8 cellular contexts compared by ENCODE assay signal in the genomic region with DNA sequence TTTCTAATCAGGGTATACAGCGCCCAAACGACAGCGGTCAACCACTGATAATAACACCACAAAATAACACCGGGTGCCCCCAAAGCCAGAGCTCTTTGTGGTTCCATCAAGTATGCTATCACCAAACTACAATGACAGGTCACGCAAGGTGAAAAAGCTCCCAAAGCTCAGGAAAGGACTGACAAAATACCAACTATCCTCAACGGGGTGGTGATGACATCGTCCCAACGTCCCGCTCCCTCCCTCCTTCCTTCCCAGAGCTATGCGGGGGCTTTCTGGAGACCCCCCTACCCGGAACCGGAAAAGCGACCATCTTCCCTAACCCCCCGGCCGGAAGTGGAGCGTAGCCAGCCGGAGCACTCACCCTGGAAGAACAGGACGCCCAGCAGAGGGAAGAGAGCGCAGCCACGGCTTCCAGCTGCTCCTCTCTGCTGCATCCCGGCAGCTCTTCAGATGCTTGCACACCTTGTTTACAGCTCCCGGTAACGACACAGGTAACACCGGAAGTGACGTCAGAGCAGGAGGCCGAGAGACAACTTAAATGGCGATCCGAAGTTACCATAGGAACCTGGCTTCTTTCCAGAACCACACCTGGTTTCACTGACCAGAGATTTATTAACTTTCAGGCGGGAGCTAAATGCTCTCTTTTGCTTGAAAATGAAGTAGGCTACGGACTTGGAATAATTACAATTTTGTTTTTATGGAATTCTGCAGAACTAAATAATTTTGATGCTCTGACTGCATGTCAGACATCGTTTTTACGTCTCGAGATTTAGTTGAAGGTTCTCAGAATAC. TPM values are rescaled to one million over a fixed set of nuclear protein-coding genes. Genes with fewer than 3 reads are reported as not detected.
DNase-seq lines count a peak whose midpoint lies in the region; ATAC-seq, FAIRE-seq and TF ChIP-seq lines count a peak whose summit lies in the region.

A gene with protein sequence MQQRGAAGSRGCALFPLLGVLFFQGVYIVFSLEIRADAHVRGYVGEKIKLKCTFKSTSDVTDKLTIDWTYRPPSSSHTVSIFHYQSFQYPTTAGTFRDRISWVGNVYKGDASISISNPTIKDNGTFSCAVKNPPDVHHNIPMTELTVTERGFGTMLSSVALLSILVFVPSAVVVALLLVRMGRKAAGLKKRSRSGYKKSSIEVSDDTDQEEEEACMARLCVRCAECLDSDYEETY (minus strand): TSS at position 508 of the 795 bp plus-strand sequence. CDS start 71 bp downstream, at position 437.

- H3K36me3 Mint-ChIP-seq in activated CD4-positive, alpha-beta T cell treated with anti-CD3 and anti-CD28 coated beads for 36 hours (ENCODE audit: low read depth) = peaks cover 39% of the 10 kb centered on the region
- H3K36me3 Mint-ChIP-seq in chondrocyte (ENCODE audit: low read depth) = peaks cover 5% of the 10 kb centered on the region

- H3K27me3 Mint-ChIP-seq in activated CD4-positive, alpha-beta T cell treated with anti-CD3 and anti-CD28 coated beads for 36 hours = no peaks in the 10 kb centered on the region
- peaks cover 41% of the 10 kb centered on the region for H3K27me3 Mint-ChIP-seq in chondrocyte (ENCODE audit: low read depth)

- H3K27ac ChIP-seq in keratinocyte (ENCODE audit: control insufficient read depth, insufficient read depth, low read length) = peak within 1 kb of the TSS; percentile 99

- H3K4me3 ChIP-seq in keratinocyte (ENCODE audit: control insufficient read depth in 2 of 3, extremely low read depth in 1 of 3, insufficient read depth in 2 of 3, low read depth in 1 of 3, low read length in 3 of 3) = peak within 1 kb of the TSS; percentile 71 to 97 (median 97)

- peak within 1 kb of the TSS; percentile 94 for H2AFZ ChIP-seq in keratinocyte (ENCODE audit: control insufficient read depth, low read length)

- peaks cover 2 to 12% of the 10 kb centered on the region in 2 experiments for H3K36me3 ChIP-seq in keratinocyte (ENCODE audit: control insufficient read depth in 2 of 2, extremely low read depth in 1 of 2, insufficient read depth in 2 of 2, low read length in 2 of 2)

- H3K27me3 ChIP-seq in keratinocyte (ENCODE audit: control insufficient read depth, extremely low read depth, insufficient read depth, low read length) = no peaks in the 10 kb centered on the region

- no peaks in the 10 kb centered on the region for H3K9me3 ChIP-seq in keratinocyte (ENCODE audit: control insufficient read depth, low read depth, low read length)

- peak; percentile 98 for FAIRE-seq in keratinocyte (lab: Jason Lieb, UNC)

- H3K4me1 Mint-ChIP-seq in activated CD4-positive, alpha-beta T cell treated with anti-CD3 and anti-CD28 coated beads for 36 hours = peaks cover 36% of the 10 kb centered on the region
- peaks cover 11% of the 10 kb centered on the region for H3K4me1 Mint-ChIP-seq in chondrocyte (ENCODE audit: low read depth)

- peak within 1 kb of the TSS; percentile 82 for H3K4me3 Mint-ChIP-seq in activated CD4-positive, alpha-beta T cell treated with anti-CD3 and anti-CD28 coated beads for 36 hours
- peak within 1 kb of the TSS; percentile 92 for H3K4me3 Mint-ChIP-seq in chondrocyte (ENCODE audit: unreplicated experiment)

- H3K27ac Mint-ChIP-seq in activated CD4-positive, alpha-beta T cell treated with anti-CD3 and anti-CD28 coated beads for 36 hours = peak within 1 kb of the TSS; percentile 96
- peak within 1 kb of the TSS; percentile 79 for H3K27ac Mint-ChIP-seq in chondrocyte (ENCODE audit: unreplicated experiment)

- TF ChIP-seq CTCF in chondrocyte (IDR thresholded peaks at IDR 0.05) = no peak
- peak in 1 of 3 experiments; percentile 8 for TF ChIP-seq CTCF in keratinocyte (optimal IDR thresholded peaks at IDR 0.05 in 1 of 3, IDR thresholded peaks at IDR 0.05 in 1 of 3, conservative IDR thresholded peaks at IDR 0.05 in 1 of 3; ENCODE audit: extremely low read depth in 1 of 3, insufficient read depth in 2 of 3, low read length in 3 of 3)

- H3K4me2 ChIP-seq in keratinocyte (ENCODE audit: control insufficient read depth, extremely low read depth, insufficient read depth, low read depth, low read length) = peak within 1 kb of the TSS; percentile 84

- peaks cover 11% of the 10 kb centered on the region for H3K4me1 ChIP-seq in keratinocyte (ENCODE audit: control insufficient read depth, extremely low read depth, insufficient read depth, low read length)

- POLR2A ChIA-PET in activated CD4-positive, alpha-beta T cell treated with anti-CD3 and anti-CD28 coated beads for 36 hours (lab: Charles Lee) = interaction anchor here (0.5 to 2.1 kb wide), 5 partner anchors 10 to 592 kb away, joined by 3 to 10 read pairs (median 7); a partner anchor contains a TSS

- no peaks in the 10 kb centered on the region for H3K9me1 ChIP-seq in keratinocyte (ENCODE audit: control insufficient read depth, extremely low read depth, insufficient read depth, low read length)

- intact Hi-C loops in activated CD4-positive, alpha-beta T cell treated with anti-CD3 and anti-CD28 coated beads for 36 hours (cut with DNase I, micrococcal nuclease) = loop anchor here (1.0 to 2.0 kb wide), 3 partner anchors 28 to 149 kb away; a partner anchor contains a TSS

- peaks cover 9% of the 10 kb centered on the region for H3K79me2 ChIP-seq in keratinocyte (ENCODE audit: control insufficient read depth, insufficient read depth, low read length)

- peak within 1 kb of the TSS; percentile 98 for H3K9ac ChIP-seq in keratinocyte (ENCODE audit: control insufficient read depth, extremely low read depth, insufficient read depth, low read length)

- dilution Hi-C loops in keratinocyte (cut with MboI; ENCODE audit: extremely low pct_ligation_motif_present, low sequenced_read_pairs) = no loop called here

- TF ChIP-seq POLR2A in GM18526 (IDR thresholded peaks at IDR 0.05; ENCODE audit: extremely low read depth, insufficient read length) = peak; percentile 43

- peak; percentile 57 for ATAC-seq in HG03196 (IDR thresholded peaks at IDR 0.05; ENCODE audit: unreplicated experiment)
- peak; percentile 65 for ATAC-seq in activated CD4-positive, alpha-beta T cell treated with anti-CD3 and anti-CD28 coated beads for 36 hours

- CTCF ChIA-PET in activated CD4-positive, alpha-beta T cell treated with anti-CD3 and anti-CD28 coated beads for 36 hours (lab: Charles Lee) = interaction anchor here (0.7 to 2.1 kb wide), 13 partner anchors 9 to 98 kb away, joined by 3 to 13 read pairs (median 4); a partner anchor contains a TSS

- DNase-seq in NCI-H446 treated with DMSO at 0.1 percent for 48 hours (lab: John Stamatoyannopoulos, UW) (peak; percentile 76), chondrocyte (ENCODE audit: low spot score) (no peak), keratinocyte (ENCODE audit: low read depth, low spot score) (peak; percentile 98), COLO829 (ENCODE audit: low spot score) (no peak)
- peak; percentile 90 for DNase-seq in activated CD4-positive, alpha-beta T cell treated with anti-CD3 and anti-CD28 coated beads for 36 hours
- peak; percentile 62 for DNase-seq in stimulated activated CD4-positive, alpha-beta T cell treated with anti-CD3 and anti-CD28 coated beads, Interleukin-12 subunit alpha, Interleukin-12 subunit beta, amount 100 ng/mL, for 4 hours

- peaks cover 3% of the 10 kb centered on the region for H3K9me3 Mint-ChIP-seq in activated CD4-positive, alpha-beta T cell treated with anti-CD3 and anti-CD28 coated beads for 36 hours (ENCODE audit: low read depth)
- peaks cover 10% of the 10 kb centered on the region for H3K9me3 Mint-ChIP-seq in chondrocyte (ENCODE audit: low read depth)

- H4K20me1 ChIP-seq in keratinocyte (ENCODE audit: control insufficient read depth, extremely low read depth, insufficient read depth, low read length) = no peaks in the 10 kb centered on the region

RNA-seq across cellular contexts. Expression of the gene that starts here (rescaled TPM):
- total RNA-seq in activated CD4-positive, alpha-beta T cell treated with anti-CD3 and anti-CD28 coated beads for 36 hours = 10 to 100 TPM; 45.9 to 53.2 TPM
- total RNA-seq in chondrocyte = 1.1 to 1.7 TPM (median 1.6 TPM) in 3 replicates
- 6.3 to 7.9 TPM (median 6.5 TPM) in 3 replicates for polyA plus RNA-seq in keratinocyte
- 24.1 TPM for polyA plus RNA-seq in keratinocyte (2011; ENCODE audit: low read depth)
- 3.1 and 6.0 TPM in 2 replicates for polyA plus RNA-seq in keratinocyte (2011; cell fraction: cytosol; rRNA removed)
- 9.7 and 13.9 TPM in 2 replicates for polyA plus RNA-seq in keratinocyte (2011; cell fraction: nucleus; rRNA removed)
- polyA plus RNA-seq in keratinocyte (2012; ENCODE audit: low replicate concordance) = 6.6 and 40.8 TPM in 2 replicates
- polyA minus RNA-seq in keratinocyte = 7.3 to 24.1 TPM (median 20.5 TPM) in 3 replicates
- 5.9 TPM for polyA minus RNA-seq in keratinocyte (2011; cell fraction: cytosol; rRNA and poly(A)+ RNA removed)
- polyA minus RNA-seq in keratinocyte (2011; cell fraction: nucleus; rRNA and poly(A)+ RNA removed) = 16.0 and 23.6 TPM in 2 replicates

Comparison
In these comparisons a context has a peak if more than half of its experiments do, and no peak if none do; other contexts are left out.
1. RNA of the gene that starts here (total RNA-seq): 45.9 to 53.2 TPM in activated CD4-positive, alpha-beta T cell treated with anti-CD3 and anti-CD28 coated beads for 36 hours; 1.1 to 1.7 TPM in chondrocyte; every median in the first group is over 10 times any median in the second.
2. DNase-seq: peak in NCI-H446 treated with DMSO at 0.1 percent for 48 hours (single experiment), activated CD4-positive, alpha-beta T cell treated with anti-CD3 and anti-CD28 coated beads for 36 hours (single experiment), keratinocyte (single experiment) and stimulated activated CD4-positive, alpha-beta T cell treated with anti-CD3 and anti-CD28 coated beads, Interleukin-12 subunit alpha, Interleukin-12 subunit beta, amount 100 ng/mL, for 4 hours (single experiment); none in chondrocyte (single experiment) and COLO829 (single experiment).